ENCODE assay signal across 11 cellular contexts in genomic region chr5:173670791-173671120, GRCh38. TPM values are rescaled to one million over a fixed set of nuclear protein-coding genes. Genes with fewer than 3 reads are reported as not detected.
DNase-seq lines count a peak whose midpoint lies in the region; ATAC-seq and TF ChIP-seq lines count a peak whose summit lies in the region.
"Had no signal": no experiment of that assay in that cellular context is flagged by ENCODE, and none has a peak within 500 bp of the region (broad histone marks: within the 10 kb centered on the region; RNA-seq: fewer than 3 reads in every experiment).

No MANE protein-coding gene starts in this region.

- H3F3A ChIP-seq in SK-N-SH (replicated peaks; ENCODE audit: insufficient read depth), result no peaks in the 10 kb centered on the region

- CTCF ChIA-PET in SK-N-SH (lab: Yijun Ruan, JAX), result interaction anchor here (0.8 to 2.0 kb wide), 6 partner anchors 9 to 255 kb away, joined by 3 to 7 read pairs (median 4); no protein-coding TSS in a partner anchor

- no peaks in the 10 kb centered on the region for H3K9me2 ChIP-seq in SK-N-SH

- H3K27ac Mint-ChIP-seq in nephron, result peak overlapping the region; percentile 20 to 91 (median 67)

- 30% methylated on average over 12 of the region's 12 CpGs for WGBS in SK-N-SH (ENCODE audit: low lambda C conversion rate)
- WGBS in esophagus squamous epithelium, 2 donors, result 20 to 51% methylated on average over 7 to 11 of the region's 12 CpGs

- no peak overlapping the region for H3K4me3 Mint-ChIP-seq in nephron
- H3K4me3 Mint-ChIP-seq: activated T-cell treated with anti-CD3 and anti-CD28 coated beads, Interleukin-2, amount 50 U/mL, for 4 hours had no signal

- peaks cover 18% of the 10 kb centered on the region for H3K27me3 Mint-ChIP-seq in nephron (ENCODE audit: low read depth)

- H3K9me3 Mint-ChIP-seq in nephron, result peaks cover 2% of the 10 kb centered on the region

- no peaks in the 10 kb centered on the region for H3K9me3 ChIP-seq in SK-N-SH
- peaks cover 0 to 11% (median 3%) of the 10 kb centered on the region in 3 donors for H3K9me3 ChIP-seq in esophagus squamous epithelium
- H3K9me3 ChIP-seq in tibial artery, result peaks cover 0 to 9% (median 9%) of the 10 kb centered on the region in 3 donors
- H3K9me3 ChIP-seq: SJSA1 had no signal

- TF ChIP-seq EP300 in SK-N-SH (IDR thresholded peaks at IDR 0.05; ENCODE audit: borderline replicate concordance in 1 of 2, low read depth in 1 of 2, low read length in 1 of 2), result no peak

- no peak for TF ChIP-seq CTCF in SK-N-SH (IDR thresholded peaks at IDR 0.05)
- no peak for TF ChIP-seq CTCF in esophagus squamous epithelium (IDR thresholded peaks at IDR 0.05)
- no peak for TF ChIP-seq CTCF in nephron (IDR thresholded peaks at IDR 0.05; ENCODE audit: unreplicated experiment in 3 of 3)
- TF ChIP-seq CTCF in tibial artery (IDR thresholded peaks at IDR 0.05), result no peak

- H3K79me2 ChIP-seq in SK-N-SH (ENCODE audit: insufficient read depth), result no peaks in the 10 kb centered on the region

- H3K27ac ChIP-seq in SK-N-SH (ENCODE audit: low read depth in 2 of 2, low read length in 1 of 2) (peak overlapping the region; percentile 34 to 76; a peak in 3 of 4 replicates), esophagus squamous epithelium (peak overlapping the region in 3 of 4 donors; percentile 11 to 68 (median 58)), tibial artery (peak overlapping the region; percentile 45 to 60)
- H3K27ac ChIP-seq: SJSA1 had no signal

- no peak overlapping the region for H3K4me3 ChIP-seq in SK-N-SH (ENCODE audit: low read depth in 2 of 2, low read length in 1 of 2)
- peak overlapping the region in 1 of 4 donors; percentile 29 for H3K4me3 ChIP-seq in esophagus squamous epithelium
- H3K4me3 ChIP-seq in tibial artery, result peak overlapping the region; percentile 10 to 31
- H3K4me3 ChIP-seq: SJSA1 had no signal

- no peak for ATAC-seq in HG02610 (IDR thresholded peaks at IDR 0.05; ENCODE audit: unreplicated experiment)
- ATAC-seq in GM18909 (IDR thresholded peaks at IDR 0.05; ENCODE audit: poor library complexity, unreplicated experiment), result no peak

- no peak overlapping the region for H3K9ac ChIP-seq in SK-N-SH

- TF ChIP-seq POLR2A in esophagus squamous epithelium (IDR thresholded peaks at IDR 0.05), result no peak

- peak; percentile 55 for DNase-seq in SK-N-SH
- no peak for DNase-seq in esophagus squamous epithelium (lab: John Stamatoyannopoulos, UW)
- DNase-seq in tibial artery, result no peak
- DNase-seq in stimulated activated CD8-positive, alpha-beta memory T cell treated with anti-CD3 and anti-CD28 coated beads, Interleukin-4, amount 100 ng/mL, for 48 hours, result no peak
- DNase-seq: activated T-cell treated with anti-CD3 and anti-CD28 coated beads, Interleukin-2, amount 50 U/mL, for 4 hours; NCI-H1048; stimulated activated naive CD4-positive, alpha-beta T cell had no signal

- H3K36me3 ChIP-seq in SK-N-SH (replicated peaks in 1 of 2; ENCODE audit: control insufficient read depth in 1 of 2, insufficient read depth in 2 of 2, low read length in 1 of 2) (no peaks in the 10 kb centered on the region), esophagus squamous epithelium (no peaks in the 10 kb centered on the region), tibial artery (no peaks in the 10 kb centered on the region)
- H3K36me3 ChIP-seq: SJSA1 had no signal

- intact Hi-C loops in esophagus squamous epithelium (cut with DNase I) (no loop called here), tibial artery (cut with DNase I; ENCODE audit: low total_unique reads) (no loop called here)

- peaks cover 6 to 16% of the 10 kb centered on the region in 2 experiments for H3K4me1 ChIP-seq in SK-N-SH (ENCODE audit: control insufficient read depth in 1 of 2, insufficient read depth in 2 of 2, low read depth in 1 of 2, low read length in 1 of 2)
- peaks cover 0 to 20% (median 11%) of the 10 kb centered on the region in 3 donors for H3K4me1 ChIP-seq in esophagus squamous epithelium
- peaks cover 0 to 24% (median 14%) of the 10 kb centered on the region in 4 donors for H3K4me1 ChIP-seq in tibial artery
- H3K4me1 ChIP-seq: SJSA1 had no signal

- POLR2A ChIA-PET in SK-N-SH (lab: Yijun Ruan, JAX), result interaction anchor here (0.9 to 1.9 kb wide), 3 partner anchors 26 to 293 kb away, joined by 3 to 8 read pairs (median 3); partner anchors contain the start of gene CPEB4

- peak overlapping the region; percentile 75 for H2AFZ ChIP-seq in SK-N-SH (ENCODE audit: low read depth)

- H3K4me1 Mint-ChIP-seq in nephron, result peaks cover 66% of the 10 kb centered on the region

- no peaks in the 10 kb centered on the region for H3K27me3 ChIP-seq in SK-N-SH (ENCODE audit: insufficient read depth)
- peaks cover 0 to 41% (median 0%) of the 10 kb centered on the region in 4 donors for H3K27me3 ChIP-seq in esophagus squamous epithelium
- no peaks in the 10 kb centered on the region for H3K27me3 ChIP-seq in tibial artery

- H3K36me3 Mint-ChIP-seq in nephron (ENCODE audit: low read depth), result no peaks in the 10 kb centered on the region

- peak overlapping the region; percentile 52 for H3K4me2 ChIP-seq in SK-N-SH

- TF ChIP-seq RAD21 in SK-N-SH (IDR thresholded peaks at IDR 0.05; ENCODE audit: low read length), result 0 out of 2 replicates have a peak, but pooled peaks have one; percentile 3

- no peaks in the 10 kb centered on the region for H4K20me1 ChIP-seq in SK-N-SH (ENCODE audit: insufficient read depth)

TF ChIP-seq in SK-N-SH, 30 proteins besides CTCF, POLR2A, EP300 and RAD21:
- TF ChIP-seq ELF1 (IDR thresholded peaks at IDR 0.05), result no peak
- TF ChIP-seq SIN3A (IDR thresholded peaks at IDR 0.05; ENCODE audit: borderline replicate concordance, low read depth, low read length), result no peak
- TF ChIP-seq ZBTB33 (IDR thresholded peaks at IDR 0.05; ENCODE audit: borderline replicate concordance, low read depth), result no peak
- TF ChIP-seq MEF2A (IDR thresholded peaks at IDR 0.05; ENCODE audit: borderline replicate concordance, low read depth), result no peak
- no peak for TF ChIP-seq IRF3 (IDR thresholded peaks at IDR 0.05; ENCODE audit: low read depth, low read length)
- TF ChIP-seq GATA2 (CRISPR knock-in tag; IDR thresholded peaks at IDR 0.05), result no peak
- TF ChIP-seq SMC3 (IDR thresholded peaks at IDR 0.05; ENCODE audit: low read depth, low read length), result no peak; the same call in 1 of the 2 replicates
- no peak for TF ChIP-seq EZH2phosphoT487 (IDR thresholded peaks at IDR 0.05; ENCODE audit: borderline replicate concordance, low read depth)
- TF ChIP-seq MAX (IDR thresholded peaks at IDR 0.05; ENCODE audit: low read depth), result no peak
- no peak for TF ChIP-seq GABPA (IDR thresholded peaks at IDR 0.05; ENCODE audit: low read depth)
- no peak for TF ChIP-seq MXI1 (IDR thresholded peaks at IDR 0.05; ENCODE audit: low read depth, low read length)
- TF ChIP-seq YY1 (IDR thresholded peaks at IDR 0.05; ENCODE audit: low read depth), result no peak
- no peak for TF ChIP-seq TEAD4 (IDR thresholded peaks at IDR 0.05; ENCODE audit: borderline replicate concordance, insufficient read depth)
- no peak for TF ChIP-seq USF2 (IDR thresholded peaks at IDR 0.05; ENCODE audit: borderline replicate concordance, low read depth, low read length)
- no peak for TF ChIP-seq RFX5 (IDR thresholded peaks at IDR 0.05; ENCODE audit: low read length)
- TF ChIP-seq FOSL2 (IDR thresholded peaks at IDR 0.05; ENCODE audit: borderline replicate concordance, low read depth), result no peak
- TF ChIP-seq NRF1 (IDR thresholded peaks at IDR 0.05; ENCODE audit: low read depth, low read length), result no peak
- no peak for TF ChIP-seq FOXM1 (IDR thresholded peaks at IDR 0.05; ENCODE audit: low read depth)
- TF ChIP-seq JUND (IDR thresholded peaks at IDR 0.05), result no peak
TF ChIP-seq in SK-N-SH: peak in this region for 0.

RNA-seq across cellular contexts. Expression of gene BOD1, which starts 54.3 kb away (rescaled TPM):
- polyA plus RNA-seq in SK-N-SH (2012; rRNA removed), result 45.3 and 52.2 TPM in 2 replicates
- 56.6 and 57.4 TPM in 2 replicates for polyA plus RNA-seq in SK-N-SH (2012; cell fraction: cytosol; rRNA removed)
- polyA plus RNA-seq in SK-N-SH (2012; cell fraction: nucleus; rRNA removed), result 47.5 and 68.0 TPM in 2 replicates
- total RNA-seq in esophagus squamous epithelium, result 10 to 100 TPM; 13.8 to 43.1 (median 20.2) TPM

Comparison
In these comparisons a context has a peak if more than half of its experiments do, and no peak if none do; other contexts are left out.
1. H3K4me3 ChIP-seq: peak in tibial artery (2 of 2); none in SK-N-SH (0 of 2).
2. Peak in every context shown above with its lines, with median percentiles within 50 percentile points of each other: H3K27ac ChIP-seq.